18 cellular contexts compared by ENCODE assay signal in genomic region chr1:101741910-101742309, GRCh38.
"Had no signal": no experiment of that assay in that cellular context is flagged by ENCODE, and none has a peak within 500 bp of the region (broad histone marks: within the 10 kb centered on the region; RNA-seq: fewer than 3 reads in every experiment).

No MANE protein-coding gene starts in this region.

- H3K9me3 ChIP-seq: neutrophil, psoas muscle, right lobe of liver, tibial artery, upper lobe of right lung, vagina had no signal

- H3K9me3 Mint-ChIP-seq: stimulated activated naive CD8-positive, alpha-beta T cell treated with anti-CD3 and anti-CD28 coated beads, Interleukin-15, Interleukin-2, amounts not matched to agents 100 ng/mL and 50 ng/mL, for 24 hours had no signal

- H3K27me3 ChIP-seq: neutrophil, right lobe of liver, tibial artery, upper lobe of right lung, vagina had no signal

- H3K36me3 ChIP-seq: neutrophil, right lobe of liver, tibial artery, upper lobe of right lung, vagina had no signal

- H3K4me3 Mint-ChIP-seq: dendritic cell treated with granulocyte-macrophage colony-stimulating factor and Interleukin-4, amounts not matched to agents 40 ng/mL and 50 ng/mL, for 4 days; naive thymus-derived CD4-positive, alpha-beta T cell; stimulated activated memory B cell treated with anti-CD40 and anti-IgM and Interleukin-4, amounts not matched to agents 10 μg/mL and 1 μg/mL and 100 μg/mL, for 72 hours; stimulated activated naive CD8-positive, alpha-beta T cell treated with anti-CD3 and anti-CD28 coated beads, Interleukin-15, Interleukin-2, amounts not matched to agents 100 ng/mL and 50 ng/mL, for 24 hours had no signal

- DNase-seq: foreskin melanocyte; head of caudate nucleus; hippocampal formation; left colon; left ventricle myocardium superior; naive thymus-derived CD4-positive, alpha-beta T cell; psoas muscle; retina; right lobe of liver; stimulated activated CD4-positive, alpha-beta T cell treated with anti-CD3 and anti-CD28 coated beads, Interleukin-4, amount 100 ng/mL, for 24 hours; tibial artery; upper lobe of right lung had no signal

- H3K27ac ChIP-seq: neutrophil, psoas muscle, right lobe of liver, tibial artery, upper lobe of right lung, vagina had no signal

- H3K27ac Mint-ChIP-seq: dendritic cell treated with granulocyte-macrophage colony-stimulating factor and Interleukin-4, amounts not matched to agents 40 ng/mL and 50 ng/mL, for 4 days; naive thymus-derived CD4-positive, alpha-beta T cell; stimulated activated memory B cell treated with anti-CD40 and anti-IgM and Interleukin-4, amounts not matched to agents 10 μg/mL and 1 μg/mL and 100 μg/mL, for 72 hours; stimulated activated naive CD8-positive, alpha-beta T cell treated with anti-CD3 and anti-CD28 coated beads, Interleukin-15, Interleukin-2, amounts not matched to agents 100 ng/mL and 50 ng/mL, for 24 hours had no signal

- H3K4me1 ChIP-seq: psoas muscle, right lobe of liver, tibial artery, upper lobe of right lung, vagina had no signal

- H3K4me3 ChIP-seq: lung, psoas muscle, right lobe of liver, tibial artery, upper lobe of right lung, vagina had no signal

- H3K36me3 Mint-ChIP-seq: naive thymus-derived CD4-positive, alpha-beta T cell; stimulated activated memory B cell treated with anti-CD40 and anti-IgM and Interleukin-4, amounts not matched to agents 10 μg/mL and 1 μg/mL and 100 μg/mL, for 72 hours had no signal

- H3K4me1 Mint-ChIP-seq: naive thymus-derived CD4-positive, alpha-beta T cell; stimulated activated memory B cell treated with anti-CD40 and anti-IgM and Interleukin-4, amounts not matched to agents 10 μg/mL and 1 μg/mL and 100 μg/mL, for 72 hours had no signal

- H3K27me3 Mint-ChIP-seq: dendritic cell treated with granulocyte-macrophage colony-stimulating factor and Interleukin-4, amounts not matched to agents 40 ng/mL and 50 ng/mL, for 4 days; stimulated activated memory B cell treated with anti-CD40 and anti-IgM and Interleukin-4, amounts not matched to agents 10 μg/mL and 1 μg/mL and 100 μg/mL, for 72 hours; stimulated activated naive CD8-positive, alpha-beta T cell treated with anti-CD3 and anti-CD28 coated beads, Interleukin-15, Interleukin-2, amounts not matched to agents 100 ng/mL and 50 ng/mL, for 24 hours had no signal
